In genomic region chr10:123974406-123974805, GRCh38 we compare ENCODE assay signal across 1 cellular context.
A peak's percentile ranks its signal among the peaks of the same experiment; 100 is the strongest.
TF ChIP-seq lines count a peak whose summit lies in the region.

No MANE protein-coding gene starts in this region.

TF ChIP-seq in HCT116, 20 proteins besides CTCF, POLR2A, EP300 and RAD21 (continued from another document):
- TF ChIP-seq EZH2phosphoT487 (IDR thresholded peaks at IDR 0.05; ENCODE audit: borderline replicate concordance) (no peak), ZBTB33 (IDR thresholded peaks at IDR 0.05; ENCODE audit: extremely low read depth, insufficient replicate concordance, low read length) (peak; percentile 65), SP1 (IDR thresholded peaks at IDR 0.05; ENCODE audit: low read depth) (peak; percentile 93), SRF (IDR thresholded peaks at IDR 0.05; ENCODE audit: low read depth) (no peak; the same call in 1 of the 2 replicates), EGR1 (IDR thresholded peaks at IDR 0.05; ENCODE audit: low read depth) (no peak), EZH2 (IDR thresholded peaks at IDR 0.05) (no peak), ZNF274 (IDR thresholded peaks at IDR 0.05; ENCODE audit: low read depth, low read length) (no peak), JUND (IDR thresholded peaks at IDR 0.05) (peak; percentile 98), MAX (IDR thresholded peaks at IDR 0.05) (peak; percentile 99)
